ENCODE assay signal across 8 cellular contexts in the genomic region with DNA sequence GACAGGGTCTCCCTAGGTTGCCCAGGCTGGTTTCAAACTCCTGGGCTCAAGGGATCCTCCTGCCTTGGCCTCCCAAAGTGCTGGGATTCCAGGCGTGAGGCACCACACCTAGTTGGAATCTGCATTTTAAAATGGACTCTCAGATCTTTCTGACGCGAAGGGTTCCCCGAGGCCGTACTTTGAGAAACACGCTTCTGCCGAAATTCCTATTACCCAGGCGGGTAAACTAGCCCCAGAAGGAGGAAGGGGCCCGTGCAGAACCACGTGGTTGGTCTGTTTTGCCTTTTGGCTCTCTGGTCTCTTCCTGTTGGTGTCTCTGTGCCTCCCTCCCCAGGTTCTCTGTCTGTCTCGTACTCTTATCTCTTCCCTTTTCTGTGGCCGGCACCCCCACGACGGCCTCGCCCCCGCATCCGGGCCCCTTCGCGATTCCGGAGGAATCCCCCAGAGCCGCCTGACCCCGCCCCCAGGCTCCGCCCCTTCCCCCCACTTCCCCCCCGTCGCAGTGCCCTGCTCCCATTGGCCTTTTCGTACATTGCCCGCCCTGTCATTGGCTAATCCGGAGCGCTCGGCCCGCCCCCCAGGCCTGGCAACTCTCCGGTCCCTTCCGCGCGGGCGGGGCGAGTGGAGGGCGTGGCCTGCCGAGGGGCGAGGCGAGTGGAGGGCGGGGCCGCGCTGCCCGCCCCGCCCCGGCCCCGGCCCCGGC. TPM values are rescaled to one million over a fixed set of nuclear protein-coding genes. Genes with fewer than 3 reads are reported as not detected.
DNase-seq lines count a peak whose midpoint lies in the region; ATAC-seq and TF ChIP-seq lines count a peak whose summit lies in the region.

Gene TNFAIP8L1 (plus strand): TSS at position 689 of the 703 bp plus-strand sequence. CDS start 12,354 bp downstream, outside the sequence.

- H3K4me3 ChIP-seq in GM08714 (ENCODE audit: low read length) (peak within 1 kb of the TSS; percentile 86), thoracic aorta (peak within 1 kb of the TSS; percentile 76)

- DNase-seq in NCI-H1105 (lab: John Stamatoyannopoulos, UW) (peak; percentile 97), SKM-1 treated with dmso at 0.1 percent for 144 hours (lab: John Stamatoyannopoulos, UW; ENCODE audit: unreplicated experiment) (peak; percentile 99), glutamatergic neuron (peak; percentile 100), osteocyte (ENCODE audit: extremely low spot score, unreplicated experiment) (peak; percentile 100), thoracic aorta (ENCODE audit: low spot score) (peak; percentile 87)

- no peaks in the 10 kb centered on the region for H3K36me3 Mint-ChIP-seq in activated naive CD8-positive, alpha-beta T cell
- H3K36me3 Mint-ChIP-seq in glutamatergic neuron (ENCODE audit: unreplicated experiment) (no peaks in the 10 kb centered on the region), osteocyte (ENCODE audit: unreplicated experiment) (no peaks in the 10 kb centered on the region)

- H3K27me3 ChIP-seq in thoracic aorta (replicated peaks; ENCODE audit: insufficient read depth): no peaks in the 10 kb centered on the region

- H3K9me3 ChIP-seq in thoracic aorta: no peaks in the 10 kb centered on the region

- peak within 1 kb of the TSS; percentile 93 for H3K4me3 Mint-ChIP-seq in activated naive CD8-positive, alpha-beta T cell
- H3K4me3 Mint-ChIP-seq in glutamatergic neuron (ENCODE audit: unreplicated experiment) (peak within 1 kb of the TSS; percentile 94), osteocyte (ENCODE audit: unreplicated experiment) (peak within 1 kb of the TSS; percentile 89)

- H3K27ac Mint-ChIP-seq in activated naive CD8-positive, alpha-beta T cell: peak within 1 kb of the TSS; percentile 99
- peak within 1 kb of the TSS; percentile 78 for H3K27ac Mint-ChIP-seq in glutamatergic neuron (ENCODE audit: unreplicated experiment)
- H3K27ac Mint-ChIP-seq in osteocyte (ENCODE audit: unreplicated experiment): peak within 1 kb of the TSS; percentile 78

- H3K27ac ChIP-seq in thoracic aorta: peak within 1 kb of the TSS in 1 of 2 donors; percentile 41

- H3K9me3 Mint-ChIP-seq in activated naive CD8-positive, alpha-beta T cell (ENCODE audit: low read depth): no peaks in the 10 kb centered on the region
- H3K9me3 Mint-ChIP-seq in glutamatergic neuron (ENCODE audit: unreplicated experiment) (peaks cover 13% of the 10 kb centered on the region), osteocyte (ENCODE audit: unreplicated experiment) (no peaks in the 10 kb centered on the region)

- H3K36me3 ChIP-seq in thoracic aorta: no peaks in the 10 kb centered on the region

- H3K27me3 Mint-ChIP-seq in activated naive CD8-positive, alpha-beta T cell: no peaks in the 10 kb centered on the region
- peaks cover 13% of the 10 kb centered on the region for H3K27me3 Mint-ChIP-seq in glutamatergic neuron (ENCODE audit: unreplicated experiment)
- H3K27me3 Mint-ChIP-seq in osteocyte (ENCODE audit: unreplicated experiment): no peaks in the 10 kb centered on the region

- peaks cover 32% of the 10 kb centered on the region for H3K4me1 Mint-ChIP-seq in activated naive CD8-positive, alpha-beta T cell (ENCODE audit: low read depth)
- peaks cover 4% of the 10 kb centered on the region for H3K4me1 Mint-ChIP-seq in glutamatergic neuron (ENCODE audit: low read depth, unreplicated experiment)
- peaks cover 24% of the 10 kb centered on the region for H3K4me1 Mint-ChIP-seq in osteocyte (ENCODE audit: unreplicated experiment)

- H3K4me1 ChIP-seq in thoracic aorta (ENCODE audit: control insufficient read depth in 1 of 2, low read depth in 2 of 2): peaks cover 18 to 24% of the 10 kb centered on the region in 2 donors

- TF ChIP-seq CTCF in glutamatergic neuron (IDR thresholded peaks at IDR 0.05; ENCODE audit: partially characterized antibody, unreplicated experiment): no peak
- no peak for TF ChIP-seq CTCF in osteocyte (IDR thresholded peaks at IDR 0.05)
- no peak for TF ChIP-seq CTCF in thoracic aorta (IDR thresholded peaks at IDR 0.05)

- peak; percentile 64 for ATAC-seq in HG02623 (IDR thresholded peaks at IDR 0.05; ENCODE audit: unreplicated experiment)
- ATAC-seq in thoracic aorta (ENCODE audit: insufficient number of reproducible peaks, low FRiP score, low read depth): peak; percentile 74

RNA-seq across cellular contexts. Expression of gene TNFAIP8L1, which starts in this region (rescaled TPM):
- total RNA-seq in glutamatergic neuron (ENCODE audit: unreplicated experiment) (23.6 TPM), osteocyte (5.8 and 5.9 TPM in 2 replicates), thoracic aorta (1 to 10 TPM; 4.2 to 4.3 TPM)
